16 cellular contexts compared by ENCODE assay signal in the genomic region with DNA sequence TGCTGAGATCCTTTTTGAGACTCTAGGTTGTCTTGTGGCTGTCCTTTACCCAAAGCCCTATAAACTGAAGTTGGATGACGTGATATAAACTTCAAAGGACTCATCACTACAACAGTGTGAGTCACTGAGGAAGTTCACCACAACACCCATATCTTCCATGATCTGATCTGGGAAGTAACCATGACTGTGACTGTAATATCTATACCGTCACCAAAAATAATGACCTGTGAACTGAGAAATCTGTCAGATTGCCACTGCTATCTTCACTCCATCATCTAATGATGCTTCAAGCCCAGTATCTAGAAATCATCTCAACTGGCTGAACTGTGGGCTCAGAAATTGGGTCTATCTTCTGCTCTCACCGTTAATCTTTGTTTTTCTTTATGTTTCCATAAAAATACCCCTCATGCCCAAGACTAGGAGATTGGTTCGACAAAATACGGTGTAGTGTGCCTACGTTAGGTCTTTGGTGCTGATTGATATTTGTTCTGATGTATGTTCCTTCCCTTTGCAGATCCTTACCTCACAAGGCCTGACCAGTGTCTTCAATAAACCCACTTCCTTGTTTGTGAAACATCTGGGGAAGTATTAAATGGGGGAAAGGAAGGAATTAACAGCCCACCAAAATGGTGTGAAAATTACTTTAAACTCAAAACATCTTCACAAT.
DNase-seq lines count a peak whose midpoint lies in the region; ATAC-seq and TF ChIP-seq lines count a peak whose summit lies in the region.
"Had no signal": no experiment of that assay in that cellular context is flagged by ENCODE, and none has a peak within 500 bp of the region (broad histone marks: within the 10 kb centered on the region; RNA-seq: fewer than 3 reads in every experiment).

No MANE protein-coding gene starts in this region.

- CTCF ChIA-PET in mammary epithelial cell (lab: Charles Lee; ENCODE audit: low non-redundant PET): no interaction called here
- CTCF ChIA-PET in MCF 10A (lab: Yijun Ruan, JAX): no interaction called here

- in situ Hi-C loops in mammary epithelial cell (cut with MboI; ENCODE audit: low sequenced_read_pairs in 2 of 2): no loop called here

- WGBS in mammary epithelial cell (ENCODE audit: low coverage, missing lambda C conversion rate): 87% methylated on average over 6 of the region's 6 CpGs

- H3K4me1 ChIP-seq in mammary epithelial cell (ENCODE audit: insufficient read depth, low read length): peaks cover 3% of the 10 kb centered on the region
- H3K4me1 ChIP-seq: psoas muscle had no signal

- H3K36me3 ChIP-seq in mammary epithelial cell (ENCODE audit: insufficient read depth, low read length) (no peaks in the 10 kb centered on the region), MG63 (no peaks in the 10 kb centered on the region)

- no peaks in the 10 kb centered on the region for H3K9me3 Mint-ChIP-seq in MCF 10A (ENCODE audit: unreplicated experiment)
- H3K9me3 Mint-ChIP-seq in effector memory CD8-positive, alpha-beta T cell: no peaks in the 10 kb centered on the region
- H3K9me3 Mint-ChIP-seq in stimulated activated naive CD8-positive, alpha-beta T cell treated with anti-CD3 and anti-CD28 coated beads, Interleukin-15, Interleukin-2, amounts not matched to agents 100 ng/mL and 50 ng/mL, for 24 hours: peaks cover 5% of the 10 kb centered on the region
- H3K9me3 Mint-ChIP-seq: central memory CD8-positive, alpha-beta T cell had no signal

- H3K27me3 ChIP-seq in mammary epithelial cell (ENCODE audit: insufficient read depth, low read length) (no peaks in the 10 kb centered on the region), MG63 (no peaks in the 10 kb centered on the region)

- ATAC-seq in effector memory CD8-positive, alpha-beta T cell (replicated peaks): peak; percentile 27
- ATAC-seq in HG03175 (IDR thresholded peaks at IDR 0.05; ENCODE audit: unreplicated experiment): no peak
- ATAC-seq: esophagus mucosa, psoas muscle had no signal

- H3K4me1 Mint-ChIP-seq in MCF 10A (ENCODE audit: insufficient read depth, unreplicated experiment): peaks cover 9% of the 10 kb centered on the region
- no peaks in the 10 kb centered on the region for H3K4me1 Mint-ChIP-seq in effector memory CD8-positive, alpha-beta T cell (ENCODE audit: low read depth in 2 of 2)
- H3K4me1 Mint-ChIP-seq in stimulated activated naive CD8-positive, alpha-beta T cell treated with anti-CD3 and anti-CD28 coated beads, Interleukin-15, Interleukin-2, amounts not matched to agents 100 ng/mL and 50 ng/mL, for 24 hours (ENCODE audit: low read depth): peaks cover 15% of the 10 kb centered on the region
- H3K4me1 Mint-ChIP-seq: central memory CD8-positive, alpha-beta T cell had no signal

- H3K4me3 ChIP-seq in mammary epithelial cell (replicated peaks in 1 of 3; ENCODE audit: insufficient read depth in 1 of 3, low read depth in 2 of 3, low read length in 3 of 3): no peak overlapping the region
- no peak overlapping the region for H3K4me3 ChIP-seq in MG63
- H3K4me3 ChIP-seq: psoas muscle had no signal

- peak; percentile 64 for DNase-seq in mammary epithelial cell
- DNase-seq in MCF 10A (ENCODE audit: unreplicated experiment): no peak
- peak; percentile 45 for DNase-seq in OCI-M1 (lab: John Stamatoyannopoulos, UW)
- no peak for DNase-seq in effector memory CD8-positive, alpha-beta T cell
- DNase-seq in cerebellar nuclear complex (lab: John Stamatoyannopoulos, UW): no peak
- no peak for DNase-seq in MG63
- DNase-seq: activated gamma-delta T cell; DMS79; NCI-H1092 treated with DMSO at 0.1 percent for 48 hours; NCI-H510A; psoas muscle; stimulated activated CD4-positive, alpha-beta T cell treated with anti-CD3 and anti-CD28 coated beads, Interleukin-4, amount 100 ng/mL, for 4 hours had no signal

- no peak overlapping the region for H3K27ac ChIP-seq in mammary epithelial cell (ENCODE audit: insufficient read depth, low read depth, low read length)
- H3K27ac ChIP-seq: psoas muscle had no signal

- TF ChIP-seq CTCF in mammary epithelial cell (conservative IDR thresholded peaks at IDR 0.05 in 1 of 2, IDR thresholded peaks at IDR 0.05 in 1 of 2; ENCODE audit: extremely low read depth in 1 of 2, insufficient read depth in 1 of 2, low read depth in 1 of 2, low read length in 2 of 2): no peak
- TF ChIP-seq CTCF in MCF 10A (IDR thresholded peaks at IDR 0.05; ENCODE audit: unreplicated experiment): no peak

- dilution Hi-C loops in mammary epithelial cell (cut with HindIII; ENCODE audit: low sequenced_read_pairs): no loop called here

- H3K79me2 ChIP-seq in mammary epithelial cell (ENCODE audit: insufficient read depth, low read length): no peaks in the 10 kb centered on the region

- intact Hi-C loops in mammary epithelial cell (cut with micrococcal nuclease): no loop called here
- intact Hi-C loops in MCF 10A (cut with micrococcal nuclease): no loop called here

- BruUV-seq in mammary epithelial cell (replicated peaks; lab: Mats Ljungman, UMichigan): no TSS peak
- BruUV-seq in MCF 10A (replicated peaks; lab: Mats Ljungman, UMichigan): no TSS peak

- no peak overlapping the region for H3K4me3 Mint-ChIP-seq in MCF 10A (ENCODE audit: unreplicated experiment)
- no peak overlapping the region for H3K4me3 Mint-ChIP-seq in effector memory CD8-positive, alpha-beta T cell
- H3K4me3 Mint-ChIP-seq in stimulated activated naive CD8-positive, alpha-beta T cell treated with anti-CD3 and anti-CD28 coated beads, Interleukin-15, Interleukin-2, amounts not matched to agents 100 ng/mL and 50 ng/mL, for 24 hours: no peak overlapping the region
- H3K4me3 Mint-ChIP-seq: central memory CD8-positive, alpha-beta T cell had no signal

- H3K9me3 ChIP-seq in mammary epithelial cell (replicated peaks; ENCODE audit: insufficient read depth, low read length): no peaks in the 10 kb centered on the region
- no peaks in the 10 kb centered on the region for H3K9me3 ChIP-seq in MG63
- H3K9me3 ChIP-seq: psoas muscle had no signal

- no peaks in the 10 kb centered on the region for H4K20me1 ChIP-seq in mammary epithelial cell (ENCODE audit: insufficient read depth, low read length)

- H3K4me2 ChIP-seq in mammary epithelial cell (ENCODE audit: insufficient read depth, low read depth, low read length): no peak overlapping the region

- H2AFZ ChIP-seq in mammary epithelial cell (ENCODE audit: low read depth, low read length): no peak overlapping the region

- H3K27ac Mint-ChIP-seq in MCF 10A (ENCODE audit: low read depth, unreplicated experiment): no peak overlapping the region
- H3K27ac Mint-ChIP-seq in effector memory CD8-positive, alpha-beta T cell: no peak overlapping the region
- H3K27ac Mint-ChIP-seq in stimulated activated naive CD8-positive, alpha-beta T cell treated with anti-CD3 and anti-CD28 coated beads, Interleukin-15, Interleukin-2, amounts not matched to agents 100 ng/mL and 50 ng/mL, for 24 hours: peak overlapping the region; percentile 19

- H3K36me3 Mint-ChIP-seq in MCF 10A (ENCODE audit: insufficient read depth, unreplicated experiment): no peaks in the 10 kb centered on the region
- no peaks in the 10 kb centered on the region for H3K36me3 Mint-ChIP-seq in effector memory CD8-positive, alpha-beta T cell (ENCODE audit: insufficient read depth)
- H3K36me3 Mint-ChIP-seq in stimulated activated naive CD8-positive, alpha-beta T cell treated with anti-CD3 and anti-CD28 coated beads, Interleukin-15, Interleukin-2, amounts not matched to agents 100 ng/mL and 50 ng/mL, for 24 hours (ENCODE audit: low read depth): no peaks in the 10 kb centered on the region

- POLR2A ChIA-PET in MCF 10A (lab: Yijun Ruan, JAX): interaction anchor here (0.6 kb wide), 1 partner anchor 23 kb away, joined by 4 read pairs; no protein-coding TSS in a partner anchor

- H3K9ac ChIP-seq in mammary epithelial cell (ENCODE audit: insufficient read depth, low read length): no peak overlapping the region

- H3K27me3 Mint-ChIP-seq in MCF 10A (ENCODE audit: insufficient read depth, unreplicated experiment): no peaks in the 10 kb centered on the region
- H3K27me3 Mint-ChIP-seq in effector memory CD8-positive, alpha-beta T cell: no peaks in the 10 kb centered on the region
- H3K27me3 Mint-ChIP-seq in stimulated activated naive CD8-positive, alpha-beta T cell treated with anti-CD3 and anti-CD28 coated beads, Interleukin-15, Interleukin-2, amounts not matched to agents 100 ng/mL and 50 ng/mL, for 24 hours: peaks cover 5% of the 10 kb centered on the region
- H3K27me3 Mint-ChIP-seq: central memory CD8-positive, alpha-beta T cell had no signal

Comparison
In these comparisons a context has a peak if more than half of its experiments do, and no peak if none do; other contexts are left out.
1. DNase-seq: peak in mammary epithelial cell (single experiment) and OCI-M1 (single experiment); none in MCF 10A (single experiment), effector memory CD8-positive, alpha-beta T cell (0 of 3), cerebellar nuclear complex (0 of 2) and MG63 (single experiment).